19 cellular contexts compared by ENCODE assay signal in genomic region chr1:227323956-227324267, GRCh38.
"Had no signal": no experiment of that assay in that cellular context is flagged by ENCODE, and none has a peak within 500 bp of the region (broad histone marks: within the 10 kb centered on the region; RNA-seq: fewer than 3 reads in every experiment).

No MANE protein-coding gene starts in this region.

- H3K9me3 ChIP-seq: breast epithelium, gastrocnemius medialis, upper lobe of left lung had no signal

- ATAC-seq: activated naive CD4-positive, alpha-beta T cell treated with anti-CD3 and anti-CD28 coated beads, Interleukin-2, amount 50 U/mL, for 72 hours; activated T-cell treated with anti-CD3 and anti-CD28 coated beads, Interleukin-2, amount 50 U/mL, for 72 hours; gastrocnemius medialis; left ventricle myocardium superior; natural killer cell treated with Interleukin-12 subunit alpha and Interleukin-12 subunit beta and Interleukin-15 and Interleukin-18, amount 100 ng/mL, for 72 hours; right cardiac atrium had no signal

- H3K27ac ChIP-seq: breast epithelium, gastrocnemius medialis, upper lobe of left lung had no signal

- DNase-seq: activated CD4-positive, alpha-beta T cell treated with anti-CD3 and anti-CD28 coated beads for 4 hours; activated CD4-positive, alpha-beta T cell treated with anti-CD3 and anti-CD28 coated beads, Interleukin-2, amount 50 U/mL, for 4 hours; activated naive CD4-positive, alpha-beta T cell; activated T-cell treated with anti-CD3 and anti-CD28 coated beads for 4 hours; activated T-cell treated with anti-CD3 and anti-CD28 coated beads, Interleukin-2, amount 50 U/mL, for 72 hours; central memory CD4-positive, alpha-beta T cell; effector CD8-positive, alpha-beta T cell; gastrocnemius medialis; glutamatergic neuron; left ventricle myocardium superior; right cardiac atrium; stimulated activated CD4-positive, alpha-beta T cell treated with anti-CD3 and anti-CD28 coated beads, Interleukin-2, amount 100 ng/mL, for 48 hours; substantia nigra; upper lobe of left lung had no signal

- FAIRE-seq: endometrium, islet of Langerhans had no signal

- H3K4me1 ChIP-seq: breast epithelium had no signal

- H3K27me3 ChIP-seq: breast epithelium, gastrocnemius medialis, upper lobe of left lung had no signal

- H3K36me3 ChIP-seq: breast epithelium, gastrocnemius medialis, upper lobe of left lung had no signal

- H3K4me3 ChIP-seq: breast epithelium, gastrocnemius medialis, upper lobe of left lung had no signal
